8 cellular contexts compared by ENCODE assay signal in the genomic region with DNA sequence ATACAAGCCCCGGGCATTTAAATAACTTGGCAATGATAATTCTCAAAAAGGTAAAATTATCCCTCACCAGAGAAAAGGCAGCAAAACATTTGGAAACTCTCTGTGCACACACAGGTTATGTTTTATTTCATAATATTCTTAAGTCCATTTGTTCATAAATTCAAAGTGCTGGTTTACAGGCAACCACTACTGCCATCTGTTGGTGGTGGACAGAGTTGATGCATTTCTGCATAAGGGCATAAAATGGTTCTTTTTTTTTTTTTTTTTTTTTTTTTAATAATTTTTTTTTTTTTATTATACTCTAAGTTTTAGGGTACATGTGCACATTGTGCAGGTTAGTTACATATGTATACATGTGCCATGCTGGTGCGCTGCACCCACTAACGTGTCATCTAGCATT. TPM values are rescaled to one million over a fixed set of nuclear protein-coding genes. Genes with fewer than 3 reads are reported as not detected.
DNase-seq lines count a peak whose midpoint lies in the region; ATAC-seq, FAIRE-seq and TF ChIP-seq lines count a peak whose summit lies in the region.

No MANE protein-coding gene starts in this region.

- no peaks in the 10 kb centered on the region for H3F3A ChIP-seq in neural progenitor cell (ENCODE audit: low read depth)

- FAIRE-seq in RCC 7860 (lab: Jason Lieb, UNC), result no peak

- TF ChIP-seq CTCF in coronary artery (IDR thresholded peaks at IDR 0.05) (peak; percentile 16), neural progenitor cell (IDR thresholded peaks at IDR 0.05) (peak; percentile 54)

- no peaks in the 10 kb centered on the region for H3K79me2 ChIP-seq in neural progenitor cell (ENCODE audit: low read depth)

- H3K9ac ChIP-seq in neural progenitor cell, result no peak overlapping the region

- H3K9me3 Mint-ChIP-seq in neural progenitor cell, result peaks cover 3% of the 10 kb centered on the region

- H3K4me3 Mint-ChIP-seq in neural progenitor cell, result no peak overlapping the region

- no peaks in the 10 kb centered on the region for H3K4me1 ChIP-seq in neural progenitor cell

- no peak overlapping the region for H3K27ac Mint-ChIP-seq in neural progenitor cell

- no peaks in the 10 kb centered on the region for H3K27me3 Mint-ChIP-seq in neural progenitor cell (ENCODE audit: insufficient read depth, low read depth)

- no peak overlapping the region for H3K4me2 ChIP-seq in neural progenitor cell

- H3K4me3 ChIP-seq in coronary artery (no peak overlapping the region), neural progenitor cell (no peak overlapping the region)

- H3K36me3 ChIP-seq in neural progenitor cell, result no peaks in the 10 kb centered on the region

- no peaks in the 10 kb centered on the region for H3K9me3 ChIP-seq in neural progenitor cell (ENCODE audit: low read depth)

- H3K27ac ChIP-seq in coronary artery (no peak overlapping the region), neural progenitor cell (no peak overlapping the region)

- no peaks in the 10 kb centered on the region for H3K4me1 Mint-ChIP-seq in neural progenitor cell

- H3K27me3 ChIP-seq in neural progenitor cell, result no peaks in the 10 kb centered on the region

- H3K36me3 Mint-ChIP-seq in neural progenitor cell, result no peaks in the 10 kb centered on the region

- H4K20me1 ChIP-seq in neural progenitor cell (ENCODE audit: low read depth), result no peaks in the 10 kb centered on the region

- DNase-seq in AG20443 (ENCODE audit: low spot score) (peak; percentile 70), coronary artery (ENCODE audit: low spot score) (no peak), neural progenitor cell (ENCODE audit: low spot score) (peak; percentile 13), NCI-H510A treated with DMSO at 0.1 percent for 48 hours (lab: John Stamatoyannopoulos, UW) (no peak), RCC 7860 (ENCODE audit: low spot score) (no peak)

- no peak overlapping the region for H2AFZ ChIP-seq in neural progenitor cell (replicated peaks)

- ATAC-seq in GM21367 (IDR thresholded peaks at IDR 0.05; ENCODE audit: unreplicated experiment) (peak; percentile 62), SK-N-SH treated with all-trans-retinoic acid at 6 μM for 48 hours (peak; percentile 55; the same call in 1 of the 3 replicates), GM18873 (IDR thresholded peaks at IDR 0.05; ENCODE audit: low FRiP score, unreplicated experiment) (no peak)

TF ChIP-seq in SK-N-SH treated with all-trans-retinoic acid at 6 μM for 48 hours, 23 proteins besides CTCF, POLR2A, EP300 and RAD21:
- no peak for TF ChIP-seq RARB (CRISPR knock-in tag; IDR thresholded peaks at IDR 0.05)
- TF ChIP-seq TOX (CRISPR knock-in tag; IDR thresholded peaks at IDR 0.05; ENCODE audit: borderline replicate concordance), result no peak
- no peak for TF ChIP-seq ZFP30 (CRISPR knock-in tag; IDR thresholded peaks at IDR 0.05)
- no peak for TF ChIP-seq ZNF565 (CRISPR knock-in tag; conservative IDR thresholded peaks at IDR 0.05; ENCODE audit: low read depth)
- no peak for TF ChIP-seq PPARA (CRISPR knock-in tag; IDR thresholded peaks at IDR 0.05; ENCODE audit: borderline replicate concordance)
- TF ChIP-seq ZC3H10 (CRISPR knock-in tag; IDR thresholded peaks at IDR 0.05), result no peak
- TF ChIP-seq ZNF70 (CRISPR knock-in tag; IDR thresholded peaks at IDR 0.05), result no peak
- no peak for TF ChIP-seq ZNF8 (CRISPR knock-in tag; IDR thresholded peaks at IDR 0.05)
- TF ChIP-seq, protein P1, sequence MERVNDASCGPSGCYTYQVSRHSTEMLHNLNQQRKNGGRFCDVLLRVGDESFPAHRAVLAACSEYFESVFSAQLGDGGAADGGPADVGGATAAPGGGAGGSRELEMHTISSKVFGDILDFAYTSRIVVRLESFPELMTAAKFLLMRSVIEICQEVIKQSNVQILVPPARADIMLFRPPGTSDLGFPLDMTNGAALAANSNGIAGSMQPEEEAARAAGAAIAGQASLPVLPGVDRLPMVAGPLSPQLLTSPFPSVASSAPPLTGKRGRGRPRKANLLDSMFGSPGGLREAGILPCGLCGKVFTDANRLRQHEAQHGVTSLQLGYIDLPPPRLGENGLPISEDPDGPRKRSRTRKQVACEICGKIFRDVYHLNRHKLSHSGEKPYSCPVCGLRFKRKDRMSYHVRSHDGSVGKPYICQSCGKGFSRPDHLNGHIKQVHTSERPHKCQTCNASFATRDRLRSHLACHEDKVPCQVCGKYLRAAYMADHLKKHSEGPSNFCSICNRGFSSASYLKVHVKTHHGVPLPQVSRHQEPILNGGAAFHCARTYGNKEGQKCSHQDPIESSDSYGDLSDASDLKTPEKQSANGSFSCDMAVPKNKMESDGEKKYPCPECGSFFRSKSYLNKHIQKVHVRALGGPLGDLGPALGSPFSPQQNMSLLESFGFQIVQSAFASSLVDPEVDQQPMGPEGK (CRISPR knock-in tag; IDR thresholded peaks at IDR 0.05; ENCODE audit: borderline replicate concordance), result no peak

RNA-seq across cellular contexts. Expression of a gene that starts 31.5 kb away (rescaled TPM):
- total RNA-seq in neural progenitor cell (ENCODE audit: low replicate concordance), result not detected in 2 replicates

Comparison
In these comparisons a context has a peak if more than half of its experiments do, and no peak if none do; other contexts are left out.
1. DNase-seq: peak in AG20443 (single experiment) and neural progenitor cell (single experiment); none in coronary artery (single experiment), NCI-H510A treated with DMSO at 0.1 percent for 48 hours (single experiment) and RCC 7860 (single experiment).